In genomic region chr1:209989525-209989924, GRCh38 we compare ENCODE assay signal across 1 cellular context.
TF ChIP-seq lines count a peak whose summit lies in the region.

No MANE protein-coding gene starts in this region.

TF ChIP-seq in endothelial cell of umbilical vein, 7 proteins besides CTCF, POLR2A, EP300 and RAD21:
- no peak for TF ChIP-seq FOS (IDR thresholded peaks at IDR 0.05; ENCODE audit: borderline replicate concordance, insufficient read depth, low read length)
- no peak for TF ChIP-seq MYC (IDR thresholded peaks at IDR 0.05; ENCODE audit: low read depth, low read length)
- TF ChIP-seq EZH2 (IDR thresholded peaks at IDR 0.05; ENCODE audit: borderline replicate concordance, low read depth, low read length, severe bottlenecking) = no peak
- TF ChIP-seq JUN (IDR thresholded peaks at IDR 0.05; ENCODE audit: borderline replicate concordance, insufficient read depth, insufficient read length, low read depth) = no peak
- TF ChIP-seq GATA2 (IDR thresholded peaks at IDR 0.05; ENCODE audit: insufficient read depth, insufficient read length, low read depth, low read length) = no peak
- no peak for TF ChIP-seq POLR2AphosphoS5 (IDR thresholded peaks at IDR 0.05; ENCODE audit: insufficient read depth, low read depth, low read length)
- no peak for TF ChIP-seq MAX (IDR thresholded peaks at IDR 0.05; ENCODE audit: insufficient read depth, insufficient read length)
TF ChIP-seq in endothelial cell of umbilical vein: peak in this region for 0.
